1 cellular context compared by ENCODE assay signal in genomic region chrX:110418220-110418856, GRCh38.
TF ChIP-seq lines count a peak whose summit lies in the region.

No MANE protein-coding gene starts in this region.

TF ChIP-seq in H1, 55 proteins besides CTCF, POLR2A, EP300 and RAD21 (continued from another document):
- no peak for TF ChIP-seq SUZ12 (IDR thresholded peaks at IDR 0.05; ENCODE audit: low read length)
